9 cellular contexts compared by ENCODE assay signal in the genomic region with DNA sequence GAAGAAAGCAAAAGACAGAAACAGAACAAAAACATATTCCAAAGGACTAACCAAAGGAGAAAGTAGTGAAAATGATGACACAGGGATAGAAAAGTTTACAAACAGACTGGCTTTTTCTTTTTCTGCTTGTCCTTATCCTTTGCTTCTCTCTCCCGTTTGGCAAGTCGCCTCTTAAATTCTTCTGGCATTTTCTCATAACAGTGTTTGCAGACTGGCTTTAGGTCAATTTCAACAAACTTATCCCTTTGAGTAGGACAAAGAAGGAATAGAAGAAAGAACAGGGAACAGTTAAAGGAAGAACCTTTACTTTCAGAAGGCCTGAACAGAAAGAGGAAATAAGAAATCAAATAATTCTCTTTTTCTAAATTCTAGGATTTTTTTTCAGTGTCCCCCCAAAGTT. TPM values are rescaled to one million over a fixed set of nuclear protein-coding genes. Genes with fewer than 3 reads are reported as not detected.
DNase-seq lines count a peak whose midpoint lies in the region; ATAC-seq, FAIRE-seq and TF ChIP-seq lines count a peak whose summit lies in the region.
"Not testable (repeated sequence)": the region's sequence is repeated elsewhere in the genome, so short reads cannot be mapped to it uniquely, and the experiment has no call there.
"Had no signal": no experiment of that assay in that cellular context is flagged by ENCODE, and none has a peak within 500 bp of the region (broad histone marks: within the 10 kb centered on the region; RNA-seq: fewer than 3 reads in every experiment).

No MANE protein-coding gene starts in this region.

- not testable (repeated sequence) for TF ChIP-seq CTCF in body of pancreas (IDR thresholded peaks at IDR 0.05); left lung (IDR thresholded peaks at IDR 0.05); pancreas (IDR thresholded peaks at IDR 0.05)

- WGBS in body of pancreas, 2 donors, result no CpG with 5 or more reads among the region's 2 CpGs
- no CpG with 5 or more reads among the region's 2 CpGs for WGBS in pancreas, 2 donors

- not testable (repeated sequence) for H3K9me3 ChIP-seq in body of pancreas, left lung, pancreas

- not testable (repeated sequence) for H3K4me1 ChIP-seq in body of pancreas, left lung, pancreas

- TF ChIP-seq POLR2A in body of pancreas (IDR thresholded peaks at IDR 0.05), result not testable (repeated sequence)

- intact Hi-C loops in body of pancreas (cut with DNase I); Right ventricle myocardium superior (cut with DNase I); left ventricle myocardium superior (cut with micrococcal nuclease); left lung (cut with DNase I); pancreas (cut with DNase I): not testable (repeated sequence)

- H3K36me3 ChIP-seq in body of pancreas (replicated peaks in 1 of 2; ENCODE audit: insufficient read depth in 1 of 2, low read depth in 2 of 2); left lung; pancreas: not testable (repeated sequence)

- not testable (repeated sequence) for DNase-seq in body of pancreas, Right ventricle myocardium superior, left ventricle myocardium superior, left lung, pancreas

- not testable (repeated sequence) for FAIRE-seq in pancreas (lab: Jason Lieb, UNC)

- not testable (repeated sequence) for H3K4me3 ChIP-seq in body of pancreas, left lung, pancreas

- ATAC-seq in body of pancreas, result peak; percentile 34
- ATAC-seq in Right ventricle myocardium superior (ENCODE audit: poor library complexity), result peak; percentile 65
- ATAC-seq in left ventricle myocardium superior, result peak; percentile 64
- peak; percentile 46 for ATAC-seq in left lung
- ATAC-seq in pancreas, result peak; percentile 33 to 55 (median 46)

- not testable (repeated sequence) for H3K27ac ChIP-seq in body of pancreas, left lung, pancreas

- not testable (repeated sequence) for H3K27me3 ChIP-seq in body of pancreas, left lung, pancreas

RNA-seq across cellular contexts. Expression of a gene that starts 26.0 kb away (rescaled TPM):
- total RNA-seq in body of pancreas (1 to 10 TPM in 1 of 2 donors, not detected in 1; 8.3 TPM), Right ventricle myocardium superior (2.4 TPM), left ventricle myocardium superior (2.8 TPM), left lung (1 to 10 TPM; 1.6 to 2.0 TPM), pancreas (1 to 10 TPM in 5 of 6 donors, under 1 TPM in 1; 0.63 to 4.6 (median 3.2) TPM)
- polyA plus RNA-seq in pancreas, result 1 to 10 TPM; 2.7 to 2.9 TPM
- total RNA-seq: Calu3, G401, GM23338, H4 had no signal
